Comparison of ENCODE assay signal across 8 cellular contexts in genomic region chr9:135961811-135962695, GRCh38. TPM values are rescaled to one million over a fixed set of nuclear protein-coding genes. Genes with fewer than 3 reads are reported as not detected.
DNase-seq lines count a peak whose midpoint lies in the region; ATAC-seq, FAIRE-seq and TF ChIP-seq lines count a peak whose summit lies in the region.

No MANE protein-coding gene starts in this region.

- no peak overlapping the region for H3K14ac ChIP-seq in H1 (ENCODE audit: insufficient read length)

- no peak overlapping the region for H2AK5ac ChIP-seq in H1 (ENCODE audit: low read depth, low read length)

- H2BK20ac ChIP-seq in H1 (ENCODE audit: low read length), result no peak overlapping the region

- H2AFZ ChIP-seq in OCI-LY3 (ENCODE audit: low read depth, low read length) (peak overlapping the region; percentile 84), H1 (ENCODE audit: low read length) (peak overlapping the region; percentile 78)

- H3K9ac ChIP-seq in OCI-LY3 (ENCODE audit: low read length) (peak overlapping the region; percentile 34), H1 (replicated peaks in 1 of 4; ENCODE audit: extremely low read depth in 1 of 4, low read depth in 3 of 4, low read length in 3 of 4) (no peak overlapping the region)

- intact Hi-C loops in tibial artery (cut with DNase I; ENCODE audit: low total_unique reads) (loop anchor here (2.0 to 10.0 kb wide), 2 partner anchors 55 to 283 kb away; partner anchors contain the start of genes CAMSAP1 and QSOX2), body of pancreas (cut with DNase I) (no loop called here)

- H3K4me1 ChIP-seq in OCI-LY3 (ENCODE audit: low read length) (peaks cover 18% of the 10 kb centered on the region), H1 (replicated peaks in 1 of 4; ENCODE audit: control insufficient read depth in 3 of 4, insufficient read depth in 4 of 4, low read length in 3 of 4) (peaks cover 4 to 7% (median 5%) of the 10 kb centered on the region in 4 experiments; a peak in 5 of 7 replicates), tibial artery (peaks cover 6 to 25% (median 13%) of the 10 kb centered on the region in 4 donors), body of pancreas (peaks cover 36% of the 10 kb centered on the region)

- H3K23ac ChIP-seq in H1 (ENCODE audit: insufficient read length), result no peak overlapping the region

- H3K27ac ChIP-seq in OCI-LY3 (ENCODE audit: low read length) (no peak overlapping the region), H1 (ENCODE audit: low read depth, low read length) (no peak overlapping the region), tibial artery (peak overlapping the region in 1 of 2 donors; percentile 5), body of pancreas (no peak overlapping the region)

- H3K36me3 Mint-ChIP-seq in activated naive CD4-positive, alpha-beta T cell treated with anti-CD3 and anti-CD28 coated beads, Interleukin-2, amount 50 U/mL, for 24 hours, result no peaks in the 10 kb centered on the region

- H2BK12ac ChIP-seq in H1 (ENCODE audit: low read depth, low read length), result no peak overlapping the region

- no peaks in the 10 kb centered on the region for H3K27me3 ChIP-seq in OCI-LY3 (ENCODE audit: low read depth, low read length)
- no peaks in the 10 kb centered on the region for H3K27me3 ChIP-seq in H1 (replicated peaks in 1 of 4; ENCODE audit: control insufficient read depth in 3 of 4, extremely low read depth in 1 of 4, insufficient read depth in 3 of 4, low read length in 3 of 4)
- H3K27me3 ChIP-seq in tibial artery, result peaks cover 0 to 10% of the 10 kb centered on the region in 2 donors
- H3K27me3 ChIP-seq in body of pancreas, result no peaks in the 10 kb centered on the region

- DNase-seq in activated naive CD4-positive, alpha-beta T cell (lab: John Stamatoyannopoulos, UW), result no peak
- DNase-seq in H1 (ENCODE audit: low read depth in 1 of 2, low spot score in 2 of 2) (no peak), tibial artery (no peak), SKM-1 (lab: John Stamatoyannopoulos, UW; ENCODE audit: unreplicated experiment) (no peak), body of pancreas (no peak)

- no peak overlapping the region for H2BK120ac ChIP-seq in H1 (replicated peaks; ENCODE audit: low read depth, low read length)

- WGBS in H1 (ENCODE audit: extremely low coverage in 1 of 2, insufficient coverage in 1 of 2, insufficient read length in 1 of 2, insufficient replicate concordance in 2 of 2, low coverage in 1 of 2, low lambda C conversion rate in 2 of 2, missing lambda C conversion rate in 1 of 2), 2 experiments, result 68% methylated on average over 15 of the region's 15 CpGs; no CpG with 5 or more reads in 1 of the 2 experiments
- 22 to 38% methylated on average over 15 of the region's 15 CpGs for WGBS in body of pancreas, 2 donors

- no peak overlapping the region for H4K8ac ChIP-seq in H1 (ENCODE audit: extremely low read depth, insufficient read depth, low read length)

- no peak overlapping the region for H3K4ac ChIP-seq in H1 (replicated peaks; ENCODE audit: insufficient read length, low read depth, low read length)

- no peak overlapping the region for H2BK5ac ChIP-seq in H1 (ENCODE audit: low read depth, low read length)

- H3K4me1 Mint-ChIP-seq in activated naive CD4-positive, alpha-beta T cell treated with anti-CD3 and anti-CD28 coated beads, Interleukin-2, amount 50 U/mL, for 24 hours, result peaks cover 27% of the 10 kb centered on the region

- TF ChIP-seq RAD21 in H1 (IDR thresholded peaks at IDR 0.05 in 1 of 2, conservative IDR thresholded peaks at IDR 0.05 in 1 of 2; ENCODE audit: low read depth in 2 of 2, low read length in 2 of 2), result no peak

- FAIRE-seq in H1 (lab: Jason Lieb, UNC), result no peak

- no peak overlapping the region for H4K5ac ChIP-seq in H1 (ENCODE audit: insufficient read length, low read depth, low read length)

- ATAC-seq in body of pancreas (no peak), GM19351 (IDR thresholded peaks at IDR 0.05; ENCODE audit: unreplicated experiment) (no peak)

- peaks cover 1% of the 10 kb centered on the region for H3K23me2 ChIP-seq in H1 (ENCODE audit: low read depth, low read length)

- POLR2A ChIA-PET in H1 (lab: Charles Lee; ENCODE audit: partially characterized antibody), result interaction anchor here (0.8 to 1.9 kb wide), 3 partner anchors 8 to 170 kb away, joined by 3 to 5 read pairs (median 3); no protein-coding TSS in a partner anchor

- no peak overlapping the region for H2BK15ac ChIP-seq in H1 (ENCODE audit: low read length)

- TF ChIP-seq CTCF in OCI-LY3 (IDR thresholded peaks at IDR 0.05; ENCODE audit: low read depth, low read length), result no peak
- no peak for TF ChIP-seq CTCF in H1 (IDR thresholded peaks at IDR 0.05; ENCODE audit: control extremely low read depth in 1 of 3, insufficient read depth in 1 of 3, low read depth in 1 of 3, low read length in 3 of 3)
- no peak for TF ChIP-seq CTCF in tibial artery (IDR thresholded peaks at IDR 0.05)
- no peak for TF ChIP-seq CTCF in body of pancreas (IDR thresholded peaks at IDR 0.05)

- H3K18ac ChIP-seq in H1 (ENCODE audit: extremely low read depth, low read length), result no peak overlapping the region

- H3K36me3 ChIP-seq in OCI-LY3 (replicated peaks; ENCODE audit: low read depth, low read length) (no peaks in the 10 kb centered on the region), H1 (ENCODE audit: control insufficient read depth in 2 of 4, insufficient read depth in 4 of 4, low read length in 3 of 4) (no peaks in the 10 kb centered on the region), tibial artery (no peaks in the 10 kb centered on the region), body of pancreas (replicated peaks in 1 of 2; ENCODE audit: insufficient read depth in 1 of 2, low read depth in 2 of 2) (no peaks in the 10 kb centered on the region)

- H3K4me3 ChIP-seq in OCI-LY3 (ENCODE audit: low read length), result peak overlapping the region; percentile 74
- H3K4me3 ChIP-seq in H1 (ENCODE audit: extremely low read depth in 1 of 4, insufficient read depth in 2 of 4, low read depth in 3 of 4, low read length in 4 of 4), result peak overlapping the region; percentile 22 to 53 (median 39); a peak in 5 of 8 replicates
- H3K4me3 ChIP-seq in tibial artery, result peak overlapping the region; percentile 96 to 97
- no peak overlapping the region for H3K4me3 ChIP-seq in body of pancreas

- H3K79me2 ChIP-seq in OCI-LY3 (ENCODE audit: low read length) (peaks cover 40% of the 10 kb centered on the region), H1 (ENCODE audit: control insufficient read depth in 1 of 2, insufficient read depth in 2 of 2, low read length in 2 of 2) (peaks cover 5 to 32% of the 10 kb centered on the region in 2 experiments)

- H3K56ac ChIP-seq in H1 (replicated peaks; ENCODE audit: insufficient read length, low read depth, low read length), result no peak overlapping the region

- H3K4me3 Mint-ChIP-seq in activated naive CD4-positive, alpha-beta T cell treated with anti-CD3 and anti-CD28 coated beads, Interleukin-2, amount 50 U/mL, for 24 hours, result peak overlapping the region; percentile 88

- H3K27me3 Mint-ChIP-seq in activated naive CD4-positive, alpha-beta T cell treated with anti-CD3 and anti-CD28 coated beads, Interleukin-2, amount 50 U/mL, for 24 hours, result no peaks in the 10 kb centered on the region

- H3K9me3 ChIP-seq in OCI-LY3 (ENCODE audit: insufficient read depth, low read length) (no peaks in the 10 kb centered on the region), H1 (ENCODE audit: insufficient read depth in 2 of 2, low read depth in 1 of 2, low read length in 1 of 2) (no peaks in the 10 kb centered on the region), tibial artery (no peaks in the 10 kb centered on the region), body of pancreas (no peaks in the 10 kb centered on the region)

- H3K79me1 ChIP-seq in H1 (ENCODE audit: low read depth, low read length), result peaks cover 5% of the 10 kb centered on the region

- peak overlapping the region; percentile 87 for H3K4me2 ChIP-seq in OCI-LY3 (ENCODE audit: low read length)
- peak overlapping the region; percentile 58 to 78 for H3K4me2 ChIP-seq in H1 (ENCODE audit: insufficient read depth in 1 of 2, low read depth in 2 of 2, low read length in 2 of 2)

- peak overlapping the region; percentile 8 for H4K91ac ChIP-seq in H1 (replicated peaks; ENCODE audit: insufficient read length, low read length)

- H3K9me3 Mint-ChIP-seq in activated naive CD4-positive, alpha-beta T cell treated with anti-CD3 and anti-CD28 coated beads, Interleukin-2, amount 50 U/mL, for 24 hours, result no peaks in the 10 kb centered on the region

- H3K27ac Mint-ChIP-seq in activated naive CD4-positive, alpha-beta T cell treated with anti-CD3 and anti-CD28 coated beads, Interleukin-2, amount 50 U/mL, for 24 hours, result peak overlapping the region; percentile 86

- CTCF ChIA-PET in H1 (lab: Charles Lee; ENCODE audit: partially characterized antibody), result interaction anchor here (0.6 to 2.1 kb wide), 4 partner anchors 160 to 359 kb away, joined by 3 to 8 read pairs (median 3); no protein-coding TSS in a partner anchor

- TF ChIP-seq EP300 in H1 (IDR thresholded peaks at IDR 0.05; ENCODE audit: borderline replicate concordance in 1 of 2, low read depth in 2 of 2, low read length in 2 of 2), result no peak

- H4K20me1 ChIP-seq in OCI-LY3 (ENCODE audit: insufficient read depth, low read length), result no peaks in the 10 kb centered on the region
- peaks cover 4 to 11% of the 10 kb centered on the region in 2 experiments for H4K20me1 ChIP-seq in H1 (replicated peaks in 1 of 2; ENCODE audit: control insufficient read depth in 1 of 2, insufficient read depth in 2 of 2, low read length in 2 of 2)

- TF ChIP-seq POLR2A in H1 (IDR thresholded peaks at IDR 0.05; ENCODE audit: control extremely low read depth in 1 of 2, low read depth in 2 of 2, low read length in 2 of 2) (no peak), body of pancreas (IDR thresholded peaks at IDR 0.05) (no peak)

RNA-seq across cellular contexts. Expression of gene UBAC1, which starts 0.9 kb away (rescaled TPM):
- total RNA-seq in H1 (2021; fragmentation: NEBNext Ultra II Directional; extraction: Animal tissue kit (Norgen Biotek cat#: 25700)), result 59.3 and 63.1 TPM in 2 replicates
- 85.2 and 105 TPM in 2 replicates for polyA plus RNA-seq in H1 (2011; rRNA removed)
- polyA plus RNA-seq in H1 (2011; cell fraction: cytosol; rRNA removed), result 74.8 TPM
- polyA plus RNA-seq in H1 (2011; cell fraction: nucleus; rRNA removed), result 68.0 TPM
- 40.4 to 56.7 TPM (median 50.5 TPM) in 4 replicates for polyA plus RNA-seq in H1 (2012, experiment 1 of 2)
- polyA plus RNA-seq in H1 (2012, experiment 2 of 2), result 65.3 TPM
- polyA plus RNA-seq in H1 (2013, experiment 1 of 2), result 51.1 TPM
- polyA plus RNA-seq in H1 (2013, experiment 2 of 2), result 54.0 TPM
- polyA minus RNA-seq in H1 (2011; rRNA and poly(A)+ RNA removed), result 21.6 and 41.3 TPM in 2 replicates
- 26.6 TPM for polyA minus RNA-seq in H1 (2011; cell fraction: cytosol; rRNA and poly(A)+ RNA removed)
- 19.2 TPM for polyA minus RNA-seq in H1 (2011; cell fraction: nucleus; rRNA and poly(A)+ RNA removed)
- 10 to 100 TPM; 17.4 to 25.4 TPM for total RNA-seq in body of pancreas

RNA-seq across cellular contexts. Expression of gene CAMSAP1, which starts 54.7 kb away (rescaled TPM):
- total RNA-seq in H1 (2021; fragmentation: NEBNext Ultra II Directional; extraction: Animal tissue kit (Norgen Biotek cat#: 25700)), result 43.1 and 44.0 TPM in 2 replicates
- polyA plus RNA-seq in H1 (2011; rRNA removed), result 13.4 and 14.4 TPM in 2 replicates
- 10.7 TPM for polyA plus RNA-seq in H1 (2011; cell fraction: cytosol; rRNA removed)
- polyA plus RNA-seq in H1 (2011; cell fraction: nucleus; rRNA removed), result 29.4 TPM
- polyA plus RNA-seq in H1 (2012, experiment 1 of 2), result 18.7 to 25.2 TPM (median 22.4 TPM) in 4 replicates
- 5.8 TPM for polyA plus RNA-seq in H1 (2012, experiment 2 of 2)
- 19.1 TPM for polyA plus RNA-seq in H1 (2013, experiment 1 of 2)
- 17.7 TPM for polyA plus RNA-seq in H1 (2013, experiment 2 of 2)
- 29.0 and 30.8 TPM in 2 replicates for polyA minus RNA-seq in H1 (2011; rRNA and poly(A)+ RNA removed)
- 64.3 TPM for polyA minus RNA-seq in H1 (2011; cell fraction: cytosol; rRNA and poly(A)+ RNA removed)
- polyA minus RNA-seq in H1 (2011; cell fraction: nucleus; rRNA and poly(A)+ RNA removed), result 31.5 TPM
- total RNA-seq in body of pancreas, result 10 to 100 TPM; 14.8 to 30.3 TPM

Comparison
In these comparisons a context has a peak if more than half of its experiments do, and no peak if none do; other contexts are left out.
1. H3K4me3 ChIP-seq: peak in OCI-LY3 (single experiment), H1 (4 of 4) and tibial artery (2 of 2); none in body of pancreas (0 of 2).